Comparison of ENCODE assay signal across 24 cellular contexts in the genomic region with DNA sequence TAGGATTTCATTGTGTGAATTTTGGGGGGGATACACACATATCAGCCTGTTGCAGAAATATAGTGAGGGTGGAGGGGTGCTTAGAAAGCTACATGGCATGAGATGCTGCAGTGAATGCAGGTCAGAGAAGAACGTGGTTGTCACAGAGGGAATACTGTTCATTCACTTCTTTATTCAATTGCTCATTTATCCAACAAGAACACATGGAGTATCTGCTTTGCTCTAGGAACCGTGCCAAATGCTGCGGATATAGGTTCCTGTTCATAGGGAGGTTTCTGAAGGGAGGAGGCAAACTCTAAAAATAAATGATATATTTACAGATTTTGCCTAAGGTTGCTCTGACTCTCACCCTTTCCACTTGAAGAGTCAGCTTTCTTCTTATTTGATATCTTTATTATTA.
"Had no signal": no experiment of that assay in that cellular context is flagged by ENCODE, and none has a peak within 500 bp of the region (broad histone marks: within the 10 kb centered on the region; RNA-seq: fewer than 3 reads in every experiment).

No MANE protein-coding gene starts in this region.

- H3K27me3 Mint-ChIP-seq: activated CD8-positive, alpha-beta memory T cell treated with anti-CD3 and anti-CD28 coated beads, Interleukin-2, amount 10 ng/mL, durations not matched to agents 7 days and 5 days; activated naive CD8-positive, alpha-beta T cell treated with anti-CD3 and anti-CD28 coated beads, Interleukin-2, amount 50 U/mL, for 24 hours; activated T-cell treated with anti-CD3 and anti-CD28 coated beads, Interleukin-2, amount 50 U/mL, for 24 hours had no signal

- ATAC-seq: activated CD8-positive, alpha-beta memory T cell treated with anti-CD3 and anti-CD28 coated beads, Interleukin-2, amount 10 ng/mL, durations not matched to agents 7 days and 5 days; activated naive CD4-positive, alpha-beta T cell treated with anti-CD3 and anti-CD28 coated beads, Interleukin-2, amount 50 U/mL, for 72 hours; activated naive CD8-positive, alpha-beta T cell treated with anti-CD3 and anti-CD28 coated beads, Interleukin-2, amount 50 U/mL, for 24 hours; body of pancreas; K562; PC-3; WTC11 had no signal

- H3K27ac Mint-ChIP-seq: activated CD8-positive, alpha-beta memory T cell treated with anti-CD3 and anti-CD28 coated beads, Interleukin-2, amount 10 ng/mL, durations not matched to agents 7 days and 5 days; activated naive CD4-positive, alpha-beta T cell treated with anti-CD3 and anti-CD28 coated beads, Interleukin-2, amount 50 U/mL, for 72 hours; activated naive CD8-positive, alpha-beta T cell treated with anti-CD3 and anti-CD28 coated beads, Interleukin-2, amount 50 U/mL, for 24 hours; activated T-cell treated with anti-CD3 and anti-CD28 coated beads, Interleukin-2, amount 50 U/mL, for 24 hours; activated T-helper 1 cell treated with anti-CD3 and anti-CD28 coated beads, Interleukin-12 subunit alpha, Interleukin-12 subunit beta, Interleukin-2, Interleukin-4 antibody, amounts not matched to agents 30 ng/mL and 10 ng/mL and 1 ng/mL, durations not matched to agents 14 hours and 24 hours and 36 hours; T-helper 1 cell treated with Interleukin-12 subunit alpha and Interleukin-12 subunit beta and Interleukin-4 antibody, amounts not matched to agents 30 μg/mL and 1 μg/mL, for 36 hours; WTC11 had no signal

- H3K9me3 Mint-ChIP-seq: activated naive CD4-positive, alpha-beta T cell treated with anti-CD3 and anti-CD28 coated beads, Interleukin-2, amount 50 U/mL, for 72 hours; activated naive CD8-positive, alpha-beta T cell treated with anti-CD3 and anti-CD28 coated beads, Interleukin-2, amount 50 U/mL, for 24 hours; activated T-cell treated with anti-CD3 and anti-CD28 coated beads, Interleukin-2, amount 50 U/mL, for 24 hours; activated T-helper 1 cell treated with anti-CD3 and anti-CD28 coated beads, Interleukin-12 subunit alpha, Interleukin-12 subunit beta, Interleukin-2, Interleukin-4 antibody, amounts not matched to agents 30 ng/mL and 10 ng/mL and 1 ng/mL, durations not matched to agents 14 hours and 24 hours and 36 hours; T-helper 1 cell treated with Interleukin-12 subunit alpha and Interleukin-12 subunit beta and Interleukin-4 antibody, amounts not matched to agents 30 μg/mL and 1 μg/mL, for 36 hours; WTC11 had no signal

- H3K4me3 ChIP-seq: ascending aorta, body of pancreas, K562 had no signal

- H3K4me1 Mint-ChIP-seq: activated CD8-positive, alpha-beta memory T cell treated with anti-CD3 and anti-CD28 coated beads, Interleukin-2, amount 10 ng/mL, durations not matched to agents 7 days and 5 days; activated naive CD8-positive, alpha-beta T cell treated with anti-CD3 and anti-CD28 coated beads, Interleukin-2, amount 50 U/mL, for 24 hours had no signal

- DNase-seq: activated CD4-positive, alpha-beta T cell treated with anti-CD3 and anti-CD28 coated beads for 48 hours; activated CD4-positive, alpha-beta T cell treated with anti-CD3 and anti-CD28 coated beads, Interleukin-2, amount 50 U/mL, for 48 hours; activated CD4-positive, CD25-positive, alpha-beta regulatory T cell treated with anti-CD3 and anti-CD28 coated beads, Interleukin-2, amount 50 U/mL, for 72 hours; activated CD8-positive, alpha-beta memory T cell treated with anti-CD3 and anti-CD28 coated beads, Interleukin-2, amount 10 ng/mL, durations not matched to agents 7 days and 5 days; activated effector memory CD4-positive, alpha-beta T cell treated with Interleukin-2 at 50 U/mL for 16 hours; activated naive CD4-positive, alpha-beta T cell; activated naive CD8-positive, alpha-beta T cell treated with anti-CD3 and anti-CD28 coated beads, Interleukin-2, amount 50 U/mL, for 24 hours; activated T-cell treated with anti-CD3 and anti-CD28 coated beads, Interleukin-2, amount 50 U/mL, for 24 hours; amniotic stem cell; body of pancreas; central memory CD4-positive, alpha-beta T cell; Karpas-422; NCI-H1105 treated with DMSO at 0.1 percent for 48 hours; NCI-H1436 treated with DMSO at 0.1 percent for 48 hours; NCI-H1930; NCI-H2107; NCI-H524; PC-3 had no signal

- H3K36me3 Mint-ChIP-seq: activated CD8-positive, alpha-beta memory T cell treated with anti-CD3 and anti-CD28 coated beads, Interleukin-2, amount 10 ng/mL, durations not matched to agents 7 days and 5 days; activated naive CD4-positive, alpha-beta T cell treated with anti-CD3 and anti-CD28 coated beads, Interleukin-2, amount 50 U/mL, for 72 hours; WTC11 had no signal

- H3K4me3 Mint-ChIP-seq: activated CD8-positive, alpha-beta memory T cell treated with anti-CD3 and anti-CD28 coated beads, Interleukin-2, amount 10 ng/mL, durations not matched to agents 7 days and 5 days; activated naive CD8-positive, alpha-beta T cell treated with anti-CD3 and anti-CD28 coated beads, Interleukin-2, amount 50 U/mL, for 24 hours; activated T-cell treated with anti-CD3 and anti-CD28 coated beads, Interleukin-2, amount 50 U/mL, for 24 hours; activated T-helper 1 cell treated with anti-CD3 and anti-CD28 coated beads, Interleukin-12 subunit alpha, Interleukin-12 subunit beta, Interleukin-2, Interleukin-4 antibody, amounts not matched to agents 30 ng/mL and 10 ng/mL and 1 ng/mL, durations not matched to agents 14 hours and 24 hours and 36 hours; T-helper 1 cell treated with Interleukin-12 subunit alpha and Interleukin-12 subunit beta and Interleukin-4 antibody, amounts not matched to agents 30 μg/mL and 1 μg/mL, for 36 hours; WTC11 had no signal
